Comparison of ENCODE assay signal across 8 cellular contexts in the genomic region with DNA sequence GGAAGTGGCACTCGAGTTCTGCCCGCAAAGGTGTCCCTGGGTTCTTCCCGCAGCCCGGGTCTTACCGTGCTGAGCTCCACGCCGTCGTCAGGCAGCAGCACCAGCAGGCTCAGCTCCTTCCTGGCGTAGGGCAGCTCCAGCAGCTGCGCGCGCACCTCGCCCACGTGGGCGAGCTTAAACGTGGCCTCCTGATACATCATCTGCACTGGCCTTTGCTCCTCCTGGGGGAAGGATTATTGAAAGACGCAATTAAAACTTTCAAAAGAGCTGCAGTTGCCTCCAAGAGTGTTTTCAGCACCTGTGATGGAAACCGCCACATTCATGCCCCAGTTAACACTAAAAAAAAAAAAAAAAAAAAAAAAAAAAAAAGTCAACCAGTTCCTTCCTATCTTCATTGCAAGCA. TPM values are rescaled to one million over a fixed set of nuclear protein-coding genes. Genes with fewer than 3 reads are reported as not detected.
A peak's percentile ranks its signal among the peaks of the same experiment; 100 is the strongest.
DNase-seq lines count a peak whose midpoint lies in the region; ATAC-seq and FAIRE-seq lines count a peak whose summit lies in the region.

No MANE protein-coding gene starts in this region.

- ATAC-seq in GM19023 (IDR thresholded peaks at IDR 0.05; ENCODE audit: unreplicated experiment) (peak; percentile 42), GM18519 (IDR thresholded peaks at IDR 0.05; ENCODE audit: low FRiP score, unreplicated experiment) (no peak)

- no peak for FAIRE-seq in RCC 7860 (lab: Jason Lieb, UNC)

- peak; percentile 85 for DNase-seq in NCI-H69 (lab: John Stamatoyannopoulos, UW)
- peak; percentile 75 for DNase-seq in activated naive CD4-positive, alpha-beta T cell treated with Interleukin-2 at 50 U/mL for 16 hours
- DNase-seq in stimulated activated CD4-positive, alpha-beta T cell treated with anti-CD3 and anti-CD28 coated beads, Interleukin-4, amount 100 ng/mL, for 4 hours: peak; percentile 73 to 76
- DNase-seq in RKO (ENCODE audit: low spot score): no peak
- DNase-seq in RCC 7860 (ENCODE audit: low spot score): no peak
- no peak for DNase-seq in cerebellum (ENCODE audit: low spot score)

RNA-seq across cellular contexts. Expression of gene SERPINB9, which starts 11.3 kb away (rescaled TPM):
- total RNA-seq in cerebellum: 4.2 TPM

RNA-seq across cellular contexts. Expression of gene SERPINB1, which starts 50.1 kb away (rescaled TPM):
- total RNA-seq in cerebellum: 2.9 TPM

Comparison
In these comparisons a context has a peak if more than half of its experiments do, and no peak if none do; other contexts are left out.
1. DNase-seq: peak in NCI-H69 (single experiment), activated naive CD4-positive, alpha-beta T cell treated with Interleukin-2 at 50 U/mL for 16 hours (single experiment) and stimulated activated CD4-positive, alpha-beta T cell treated with anti-CD3 and anti-CD28 coated beads, Interleukin-4, amount 100 ng/mL, for 4 hours (2 of 2); none in RKO (single experiment), RCC 7860 (single experiment) and cerebellum (single experiment).